ENCODE assay signal across 15 cellular contexts in genomic region chr22:27775698-27776409, GRCh38. TPM values are rescaled to one million over a fixed set of nuclear protein-coding genes. Genes with fewer than 3 reads are reported as not detected.
DNase-seq lines count a peak whose midpoint lies in the region; ATAC-seq and TF ChIP-seq lines count a peak whose summit lies in the region.
"Had no signal": no experiment of that assay in that cellular context is flagged by ENCODE, and none has a peak within 500 bp of the region (broad histone marks: within the 10 kb centered on the region; RNA-seq: fewer than 3 reads in every experiment).

No MANE protein-coding gene starts in this region.

- H3K4me1 ChIP-seq in left ventricle myocardium inferior (peaks cover 60% of the 10 kb centered on the region), esophagus muscularis mucosa (peaks cover 25 to 85% (median 76%) of the 10 kb centered on the region in 4 donors), neuron (ENCODE audit: insufficient read depth, low read length) (peaks cover 69% of the 10 kb centered on the region)
- H3K4me1 ChIP-seq: uterus had no signal

- no peaks in the 10 kb centered on the region for H3K4me1 Mint-ChIP-seq in activated naive CD4-positive, alpha-beta T cell treated with anti-CD3 and anti-CD28 coated beads for 36 hours (ENCODE audit: low read depth)
- H3K4me1 Mint-ChIP-seq: activated B cell treated with CpG ODN at 0.5 μM for 24 hours had no signal

- intact Hi-C loops in left ventricle myocardium inferior (cut with micrococcal nuclease) (no loop called here), left ventricle myocardium superior (cut with micrococcal nuclease) (no loop called here), esophagus muscularis mucosa (cut with DNase I) (no loop called here)
- intact Hi-C loops in activated naive CD4-positive, alpha-beta T cell treated with anti-CD3 and anti-CD28 coated beads for 36 hours (cut with micrococcal nuclease), result no loop called here

- CTCF ChIA-PET in activated naive CD4-positive, alpha-beta T cell treated with anti-CD3 and anti-CD28 coated beads for 36 hours (lab: Charles Lee), result no interaction called here

- ATAC-seq in left ventricle myocardium superior, result no peak
- ATAC-seq in HG03135 (IDR thresholded peaks at IDR 0.05; ENCODE audit: unreplicated experiment), result no peak

- peaks cover 7% of the 10 kb centered on the region for H3K27me3 Mint-ChIP-seq in activated naive CD4-positive, alpha-beta T cell treated with anti-CD3 and anti-CD28 coated beads for 36 hours (ENCODE audit: low read depth)

- peak overlapping the region; percentile 41 for H3K4me3 ChIP-seq in left ventricle myocardium inferior
- H3K4me3 ChIP-seq in esophagus muscularis mucosa, result peak overlapping the region; percentile 18 to 44 (median 25)
- H3K4me3 ChIP-seq in neuron (ENCODE audit: low read length), result peak overlapping the region; percentile 23
- H3K4me3 ChIP-seq: uterus had no signal

- H3K27ac ChIP-seq in left ventricle myocardium inferior (replicated peaks) (peak overlapping the region; percentile 82), esophagus muscularis mucosa (replicated peaks in 1 of 4) (peak overlapping the region; percentile 82 to 95 (median 92))

- no peak overlapping the region for H3K4me3 Mint-ChIP-seq in activated naive CD4-positive, alpha-beta T cell treated with anti-CD3 and anti-CD28 coated beads for 36 hours
- H3K4me3 Mint-ChIP-seq: activated B cell treated with CpG ODN at 0.5 μM for 24 hours had no signal

- no peaks in the 10 kb centered on the region for H3K9me3 Mint-ChIP-seq in activated naive CD4-positive, alpha-beta T cell treated with anti-CD3 and anti-CD28 coated beads for 36 hours
- H3K9me3 Mint-ChIP-seq: activated B cell treated with CpG ODN at 0.5 μM for 24 hours had no signal

- H3K27ac Mint-ChIP-seq in activated naive CD4-positive, alpha-beta T cell treated with anti-CD3 and anti-CD28 coated beads for 36 hours, result no peak overlapping the region
- H3K27ac Mint-ChIP-seq: activated B cell treated with CpG ODN at 0.5 μM for 24 hours had no signal

- H3K36me3 ChIP-seq in left ventricle myocardium inferior (no peaks in the 10 kb centered on the region), esophagus muscularis mucosa (no peaks in the 10 kb centered on the region), neuron (ENCODE audit: insufficient read depth, low read length) (peaks cover 52% of the 10 kb centered on the region)
- H3K36me3 ChIP-seq: uterus had no signal

- H3K27me3 ChIP-seq in left ventricle myocardium inferior (ENCODE audit: low read depth) (no peaks in the 10 kb centered on the region), esophagus muscularis mucosa (no peaks in the 10 kb centered on the region), neuron (ENCODE audit: insufficient read depth, low read length) (no peaks in the 10 kb centered on the region)
- H3K27me3 ChIP-seq: uterus had no signal

- H3K9me3 ChIP-seq in left ventricle myocardium inferior (replicated peaks) (peaks cover 6% of the 10 kb centered on the region), esophagus muscularis mucosa (no peaks in the 10 kb centered on the region), neuron (ENCODE audit: low read length) (no peaks in the 10 kb centered on the region)
- H3K9me3 ChIP-seq: uterus had no signal

- 15% methylated on average over 14 of the region's 14 CpGs for WGBS in esophagus muscularis mucosa

- TF ChIP-seq POLR2A in esophagus muscularis mucosa (IDR thresholded peaks at IDR 0.05; ENCODE audit: low read depth), result no peak

- H2AFZ ChIP-seq in neuron (ENCODE audit: low read depth, low read length), result no peak overlapping the region

- no peaks in the 10 kb centered on the region for H3K36me3 Mint-ChIP-seq in activated naive CD4-positive, alpha-beta T cell treated with anti-CD3 and anti-CD28 coated beads for 36 hours (ENCODE audit: low read depth)

- TF ChIP-seq CTCF in left ventricle myocardium inferior (IDR thresholded peaks at IDR 0.05; ENCODE audit: borderline replicate concordance), result no peak
- TF ChIP-seq CTCF in esophagus muscularis mucosa (IDR thresholded peaks at IDR 0.05), result no peak

- DNase-seq in left ventricle myocardium inferior (no peak), left ventricle myocardium superior (no peak), esophagus muscularis mucosa (ENCODE audit: extremely low spot score) (no peak), NCI-H2081 treated with DMSO at 0.1 percent for 48 hours (lab: John Stamatoyannopoulos, UW) (no peak), medulla oblongata (ENCODE audit: extremely low spot score) (no peak)
- DNase-seq in activated naive CD4-positive, alpha-beta T cell treated with anti-CD3 and anti-CD28 coated beads for 36 hours, result no peak
- DNase-seq: activated B cell treated with CpG ODN at 0.5 μM for 24 hours, activated T-cell treated with anti-CD3 and anti-CD28 coated beads for 4 hours, DMS53, hippocampal formation, NCI-H510A treated with DMSO at 0.1 percent for 48 hours, SIG-M5, uterus had no signal

- no peak for TF ChIP-seq EP300 in esophagus muscularis mucosa (IDR thresholded peaks at IDR 0.05)

RNA-seq across cellular contexts. Expression of gene MN1, which starts 25.7 kb away (rescaled TPM):
- total RNA-seq in left ventricle myocardium inferior (7.7 TPM), left ventricle myocardium superior (5.3 TPM), esophagus muscularis mucosa (10 to 100 TPM; 16.2 to 47.3 (median 29.0) TPM)
- total RNA-seq in activated naive CD4-positive, alpha-beta T cell treated with anti-CD3 and anti-CD28 coated beads for 36 hours, result under 1 TPM in 1 of 2 experiments, not detected in 1; 0.12 TPM
